Comparison of ENCODE assay signal across 9 cellular contexts in genomic region chr16:76639685-76640289, GRCh38.
A peak's percentile ranks its signal among the peaks of the same experiment; 100 is the strongest.
DNase-seq lines count a peak whose midpoint lies in the region; TF ChIP-seq lines count a peak whose summit lies in the region.
"Had no signal": no experiment of that assay in that cellular context is flagged by ENCODE, and none has a peak within 500 bp of the region (broad histone marks: within the 10 kb centered on the region; RNA-seq: fewer than 3 reads in every experiment).

No MANE protein-coding gene starts in this region.

- DNase-seq in GM10266 (ENCODE audit: extremely low spot score): no peak
- DNase-seq in HPDE6-E6E7 (ENCODE audit: extremely low spot score): peak; percentile 7
- DNase-seq in UCSD-AML1 (lab: John Stamatoyannopoulos, UW; ENCODE audit: unreplicated experiment): peak; percentile 7
- no peak for DNase-seq in T-helper 2 cell treated with Interferon-gamma antibody and Interleukin-4, amounts not matched to agents 5 μg/mL and 100 μg/mL, for 36 hours (ENCODE audit: low spot score)
- no peak for DNase-seq in activated naive CD4-positive, alpha-beta T cell treated with anti-CD3 and anti-CD28 coated beads, Interleukin-2, amount 50 U/mL, for 16 hours
- no peak for DNase-seq in COR-L47 (lab: John Stamatoyannopoulos, UW)
- no peak for DNase-seq in stimulated activated CD4-positive, alpha-beta T cell treated with anti-CD3 and anti-CD28 coated beads, Interleukin-2, amount 100 ng/mL, for 48 hours
- DNase-seq: activated B cell treated with CpG ODN at 0.5 μM for 24 hours had no signal

- 40% methylated on average over 10 of the region's 10 CpGs for WGBS in liver

- peaks cover 0 to 3% (median 0%) of the 10 kb centered on the region in 4 donors for H3K4me1 ChIP-seq in liver (ENCODE audit: control insufficient read depth in 4 of 4, insufficient read depth in 4 of 4, low read length in 3 of 4)

- no peak overlapping the region for H3K27ac Mint-ChIP-seq in T-helper 2 cell treated with Interferon-gamma antibody and Interleukin-4, amounts not matched to agents 5 μg/mL and 100 μg/mL, for 36 hours
- H3K27ac Mint-ChIP-seq: activated B cell treated with CpG ODN at 0.5 μM for 24 hours had no signal

- no peaks in the 10 kb centered on the region for H3K27me3 ChIP-seq in liver (ENCODE audit: control insufficient read depth in 4 of 4, insufficient read depth in 4 of 4, low read length in 3 of 4)

- H3K4me3 Mint-ChIP-seq in T-helper 2 cell treated with Interferon-gamma antibody and Interleukin-4, amounts not matched to agents 5 μg/mL and 100 μg/mL, for 36 hours: no peak overlapping the region
- H3K4me3 Mint-ChIP-seq: activated B cell treated with CpG ODN at 0.5 μM for 24 hours had no signal

- H3K27ac ChIP-seq in liver (ENCODE audit: low read depth in 1 of 2, low read length in 2 of 2): no peak overlapping the region

- H3K36me3 Mint-ChIP-seq in T-helper 2 cell treated with Interferon-gamma antibody and Interleukin-4, amounts not matched to agents 5 μg/mL and 100 μg/mL, for 36 hours (ENCODE audit: low read depth): no peaks in the 10 kb centered on the region

- H3K27me3 Mint-ChIP-seq in T-helper 2 cell treated with Interferon-gamma antibody and Interleukin-4, amounts not matched to agents 5 μg/mL and 100 μg/mL, for 36 hours (ENCODE audit: low read depth): no peaks in the 10 kb centered on the region
- H3K27me3 Mint-ChIP-seq: activated B cell treated with CpG ODN at 0.5 μM for 24 hours had no signal

- peak; percentile 87 to 90 for TF ChIP-seq RAD21 in liver (IDR thresholded peaks at IDR 0.05)

- H3K9me3 Mint-ChIP-seq in T-helper 2 cell treated with Interferon-gamma antibody and Interleukin-4, amounts not matched to agents 5 μg/mL and 100 μg/mL, for 36 hours: peaks cover 21% of the 10 kb centered on the region
- H3K9me3 Mint-ChIP-seq: activated B cell treated with CpG ODN at 0.5 μM for 24 hours had no signal

- TF ChIP-seq CTCF in GM10266 (IDR thresholded peaks at IDR 0.05; ENCODE audit: control insufficient read depth, insufficient read depth, low read depth, missing control alignments) (peak; percentile 10), liver (IDR thresholded peaks at IDR 0.05; ENCODE audit: low read depth, low read length, missing input control) (peak; percentile 54)

- peaks cover 0 to 3% (median 0%) of the 10 kb centered on the region in 4 donors for H3K9me3 ChIP-seq in liver (ENCODE audit: control insufficient read depth in 4 of 4, low read length in 3 of 4)

- H3K4me3 ChIP-seq in liver (ENCODE audit: low read depth in 1 of 3, low read length in 3 of 3): no peak overlapping the region

- H3K36me3 ChIP-seq in liver (ENCODE audit: control insufficient read depth in 4 of 4, insufficient read depth in 3 of 4, low read depth in 1 of 4, low read length in 3 of 4): no peaks in the 10 kb centered on the region

- no peaks in the 10 kb centered on the region for H3K4me1 Mint-ChIP-seq in T-helper 2 cell treated with Interferon-gamma antibody and Interleukin-4, amounts not matched to agents 5 μg/mL and 100 μg/mL, for 36 hours (ENCODE audit: low read depth)
- H3K4me1 Mint-ChIP-seq: activated B cell treated with CpG ODN at 0.5 μM for 24 hours had no signal

- no peak overlapping the region for H3K9ac ChIP-seq in liver (ENCODE audit: low read depth in 1 of 2, low read length in 2 of 2)

TF ChIP-seq in liver, 16 proteins besides CTCF, POLR2A, EP300 and RAD21:
- TF ChIP-seq FOXA1 (IDR thresholded peaks at IDR 0.05): no peak
- peak; percentile 43 for TF ChIP-seq RXRA (IDR thresholded peaks at IDR 0.05)
- TF ChIP-seq SP1 (IDR thresholded peaks at IDR 0.05): no peak
- TF ChIP-seq GABPA (IDR thresholded peaks at IDR 0.05 in 1 of 2, conservative IDR thresholded peaks at IDR 0.05 in 1 of 2): no peak
- no peak for TF ChIP-seq JUND (IDR thresholded peaks at IDR 0.05)
- no peak for TF ChIP-seq ZBTB33 (IDR thresholded peaks at IDR 0.05)
- TF ChIP-seq YY1 (IDR thresholded peaks at IDR 0.05): no peak
- no peak for TF ChIP-seq EGR1 (IDR thresholded peaks at IDR 0.05; ENCODE audit: low read depth in 2 of 2)
- no peak for TF ChIP-seq NR2F2 (IDR thresholded peaks at IDR 0.05)
- TF ChIP-seq, protein P1, sequence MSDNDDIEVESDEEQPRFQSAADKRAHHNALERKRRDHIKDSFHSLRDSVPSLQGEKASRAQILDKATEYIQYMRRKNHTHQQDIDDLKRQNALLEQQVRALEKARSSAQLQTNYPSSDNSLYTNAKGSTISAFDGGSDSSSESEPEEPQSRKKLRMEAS (IDR thresholded peaks at IDR 0.05): no peak
- no peak for TF ChIP-seq FOXA2 (IDR thresholded peaks at IDR 0.05)
- peak in 1 of 2 donors; percentile 21 for TF ChIP-seq HNF4A (conservative IDR thresholded peaks at IDR 0.05)
- TF ChIP-seq, protein P2, sequence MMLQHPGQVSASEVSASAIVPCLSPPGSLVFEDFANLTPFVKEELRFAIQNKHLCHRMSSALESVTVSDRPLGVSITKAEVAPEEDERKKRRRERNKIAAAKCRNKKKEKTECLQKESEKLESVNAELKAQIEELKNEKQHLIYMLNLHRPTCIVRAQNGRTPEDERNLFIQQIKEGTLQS (IDR thresholded peaks at IDR 0.05): no peak
- no peak for TF ChIP-seq TAF1 (conservative IDR thresholded peaks at IDR 0.05)
- TF ChIP-seq, protein P3, sequence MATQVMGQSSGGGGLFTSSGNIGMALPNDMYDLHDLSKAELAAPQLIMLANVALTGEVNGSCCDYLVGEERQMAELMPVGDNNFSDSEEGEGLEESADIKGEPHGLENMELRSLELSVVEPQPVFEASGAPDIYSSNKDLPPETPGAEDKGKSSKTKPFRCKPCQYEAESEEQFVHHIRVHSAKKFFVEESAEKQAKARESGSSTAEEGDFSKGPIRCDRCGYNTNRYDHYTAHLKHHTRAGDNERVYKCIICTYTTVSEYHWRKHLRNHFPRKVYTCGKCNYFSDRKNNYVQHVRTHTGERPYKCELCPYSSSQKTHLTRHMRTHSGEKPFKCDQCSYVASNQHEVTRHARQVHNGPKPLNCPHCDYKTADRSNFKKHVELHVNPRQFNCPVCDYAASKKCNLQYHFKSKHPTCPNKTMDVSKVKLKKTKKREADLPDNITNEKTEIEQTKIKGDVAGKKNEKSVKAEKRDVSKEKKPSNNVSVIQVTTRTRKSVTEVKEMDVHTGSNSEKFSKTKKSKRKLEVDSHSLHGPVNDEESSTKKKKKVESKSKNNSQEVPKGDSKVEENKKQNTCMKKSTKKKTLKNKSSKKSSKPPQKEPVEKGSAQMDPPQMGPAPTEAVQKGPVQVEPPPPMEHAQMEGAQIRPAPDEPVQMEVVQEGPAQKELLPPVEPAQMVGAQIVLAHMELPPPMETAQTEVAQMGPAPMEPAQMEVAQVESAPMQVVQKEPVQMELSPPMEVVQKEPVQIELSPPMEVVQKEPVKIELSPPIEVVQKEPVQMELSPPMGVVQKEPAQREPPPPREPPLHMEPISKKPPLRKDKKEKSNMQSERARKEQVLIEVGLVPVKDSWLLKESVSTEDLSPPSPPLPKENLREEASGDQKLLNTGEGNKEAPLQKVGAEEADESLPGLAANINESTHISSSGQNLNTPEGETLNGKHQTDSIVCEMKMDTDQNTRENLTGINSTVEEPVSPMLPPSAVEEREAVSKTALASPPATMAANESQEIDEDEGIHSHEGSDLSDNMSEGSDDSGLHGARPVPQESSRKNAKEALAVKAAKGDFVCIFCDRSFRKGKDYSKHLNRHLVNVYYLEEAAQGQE (IDR thresholded peaks at IDR 0.05): no peak
- TF ChIP-seq HNF4G (IDR thresholded peaks at IDR 0.05): no peak

Comparison
In these comparisons a context has a peak if more than half of its experiments do, and no peak if none do; other contexts are left out.
1. DNase-seq: peak in HPDE6-E6E7 (single experiment) and UCSD-AML1 (single experiment); none in GM10266 (single experiment), T-helper 2 cell treated with Interferon-gamma antibody and Interleukin-4, amounts not matched to agents 5 μg/mL and 100 μg/mL, for 36 hours (single experiment), activated naive CD4-positive, alpha-beta T cell treated with anti-CD3 and anti-CD28 coated beads, Interleukin-2, amount 50 U/mL, for 16 hours (single experiment), COR-L47 (single experiment) and stimulated activated CD4-positive, alpha-beta T cell treated with anti-CD3 and anti-CD28 coated beads, Interleukin-2, amount 100 ng/mL, for 48 hours (0 of 2).